In genomic region chr17:7016886-7017826, GRCh38 we compare ENCODE assay signal across 13 cellular contexts. TPM values are rescaled to one million over a fixed set of nuclear protein-coding genes. Genes with fewer than 3 reads are reported as not detected.
DNase-seq lines count a peak whose midpoint lies in the region; ATAC-seq lines count a peak whose summit lies in the region.
"Had no signal": no experiment of that assay in that cellular context is flagged by ENCODE, and none has a peak within 500 bp of the region (broad histone marks: within the 10 kb centered on the region; RNA-seq: fewer than 3 reads in every experiment).

No MANE protein-coding gene starts in this region.

- H3K4me3 Mint-ChIP-seq in T-helper 1 cell treated with Interleukin-12 subunit alpha and Interleukin-12 subunit beta and Interleukin-4 antibody, amounts not matched to agents 30 μg/mL and 1 μg/mL, for 36 hours: peak overlapping the region; percentile 76
- peak overlapping the region; percentile 99 for H3K4me3 Mint-ChIP-seq in activated T-helper 17 cell treated with anti-CD3 and anti-CD28 coated beads, Interleukin-2, amount 50 U/mL, for 72 hours
- peak overlapping the region; percentile 11 for H3K4me3 Mint-ChIP-seq in stimulated activated memory B cell treated with anti-CD40 and anti-IgM and Interleukin-4, amounts not matched to agents 10 μg/mL and 1 μg/mL and 100 μg/mL, for 72 hours

- H3K36me3 Mint-ChIP-seq in T-helper 1 cell treated with Interleukin-12 subunit alpha and Interleukin-12 subunit beta and Interleukin-4 antibody, amounts not matched to agents 30 μg/mL and 1 μg/mL, for 36 hours (ENCODE audit: low read depth): peaks cover 31% of the 10 kb centered on the region
- peaks cover 56% of the 10 kb centered on the region for H3K36me3 Mint-ChIP-seq in activated T-helper 17 cell treated with anti-CD3 and anti-CD28 coated beads, Interleukin-2, amount 50 U/mL, for 72 hours (ENCODE audit: low read depth)
- peaks cover 20% of the 10 kb centered on the region for H3K36me3 Mint-ChIP-seq in stimulated activated memory B cell treated with anti-CD40 and anti-IgM and Interleukin-4, amounts not matched to agents 10 μg/mL and 1 μg/mL and 100 μg/mL, for 72 hours

- H3K27me3 ChIP-seq in layer of hippocampus (ENCODE audit: control insufficient read depth, insufficient read depth, low read length): no peaks in the 10 kb centered on the region

- H3K27me3 Mint-ChIP-seq in T-helper 1 cell treated with Interleukin-12 subunit alpha and Interleukin-12 subunit beta and Interleukin-4 antibody, amounts not matched to agents 30 μg/mL and 1 μg/mL, for 36 hours (ENCODE audit: low read depth): no peaks in the 10 kb centered on the region
- H3K27me3 Mint-ChIP-seq in activated T-helper 17 cell treated with anti-CD3 and anti-CD28 coated beads, Interleukin-2, amount 50 U/mL, for 72 hours: no peaks in the 10 kb centered on the region
- no peaks in the 10 kb centered on the region for H3K27me3 Mint-ChIP-seq in stimulated activated memory B cell treated with anti-CD40 and anti-IgM and Interleukin-4, amounts not matched to agents 10 μg/mL and 1 μg/mL and 100 μg/mL, for 72 hours

- H3K9me3 Mint-ChIP-seq in T-helper 1 cell treated with Interleukin-12 subunit alpha and Interleukin-12 subunit beta and Interleukin-4 antibody, amounts not matched to agents 30 μg/mL and 1 μg/mL, for 36 hours: no peaks in the 10 kb centered on the region
- no peaks in the 10 kb centered on the region for H3K9me3 Mint-ChIP-seq in activated T-helper 17 cell treated with anti-CD3 and anti-CD28 coated beads, Interleukin-2, amount 50 U/mL, for 72 hours
- H3K9me3 Mint-ChIP-seq in stimulated activated memory B cell treated with anti-CD40 and anti-IgM and Interleukin-4, amounts not matched to agents 10 μg/mL and 1 μg/mL and 100 μg/mL, for 72 hours: no peaks in the 10 kb centered on the region

- H3K4me1 Mint-ChIP-seq in T-helper 1 cell treated with Interleukin-12 subunit alpha and Interleukin-12 subunit beta and Interleukin-4 antibody, amounts not matched to agents 30 μg/mL and 1 μg/mL, for 36 hours (ENCODE audit: low read depth): peaks cover 63% of the 10 kb centered on the region
- peaks cover 10% of the 10 kb centered on the region for H3K4me1 Mint-ChIP-seq in activated T-helper 17 cell treated with anti-CD3 and anti-CD28 coated beads, Interleukin-2, amount 50 U/mL, for 72 hours
- peaks cover 66% of the 10 kb centered on the region for H3K4me1 Mint-ChIP-seq in stimulated activated memory B cell treated with anti-CD40 and anti-IgM and Interleukin-4, amounts not matched to agents 10 μg/mL and 1 μg/mL and 100 μg/mL, for 72 hours

- DNase-seq in T-helper 1 cell (no peak), NCI-H1436 treated with DMSO at 0.1 percent for 48 hours (lab: John Stamatoyannopoulos, UW) (no peak), SKM-1 treated with dmso at 0.1 percent for 144 hours (lab: John Stamatoyannopoulos, UW; ENCODE audit: unreplicated experiment) (no peak)
- DNase-seq: EL; HFFc6; NCI-H1092; NK-92 treated with Interleukin-12 subunit alpha and Interleukin-12 subunit beta, amount 100 ng/mL, for 24 hours had no signal

- H3K27ac ChIP-seq in layer of hippocampus (ENCODE audit: low read depth, low read length): peak overlapping the region; percentile 85
- H3K27ac ChIP-seq: epithelial cell of prostate had no signal

- H3K27ac Mint-ChIP-seq in T-helper 1 cell treated with Interleukin-12 subunit alpha and Interleukin-12 subunit beta and Interleukin-4 antibody, amounts not matched to agents 30 μg/mL and 1 μg/mL, for 36 hours: peak overlapping the region; percentile 90
- H3K27ac Mint-ChIP-seq in activated T-helper 17 cell treated with anti-CD3 and anti-CD28 coated beads, Interleukin-2, amount 50 U/mL, for 72 hours: peak overlapping the region; percentile 98
- H3K27ac Mint-ChIP-seq in stimulated activated memory B cell treated with anti-CD40 and anti-IgM and Interleukin-4, amounts not matched to agents 10 μg/mL and 1 μg/mL and 100 μg/mL, for 72 hours: peak overlapping the region; percentile 99

- no peak for ATAC-seq in activated T-helper 17 cell treated with anti-CD3 and anti-CD28 coated beads, Interleukin-2, amount 50 U/mL, for 72 hours (replicated peaks)
- no peak for ATAC-seq in stimulated activated memory B cell treated with anti-CD40 and anti-IgM and Interleukin-4, amounts not matched to agents 10 μg/mL and 1 μg/mL and 100 μg/mL, for 72 hours
- ATAC-seq in GM21619 (IDR thresholded peaks at IDR 0.05; ENCODE audit: unreplicated experiment): no peak

RNA-seq across cellular contexts. Expression of gene RNASEK, which starts 4.7 kb away (rescaled TPM):
- total RNA-seq in activated T-helper 17 cell treated with anti-CD3 and anti-CD28 coated beads, Interleukin-2, amount 50 U/mL, for 72 hours: 100 to 1,000 TPM; 162 to 180 TPM

RNA-seq across cellular contexts. Expression of gene BCL6B, which starts 5.7 kb away (rescaled TPM):
- 1 to 10 TPM in 1 of 2 donors, under 1 TPM in 1; 0.50 to 2.3 TPM for total RNA-seq in activated T-helper 17 cell treated with anti-CD3 and anti-CD28 coated beads, Interleukin-2, amount 50 U/mL, for 72 hours
- total RNA-seq: HFFc6 had no signal

RNA-seq across cellular contexts. Expression of gene SLC16A13, which starts 18.7 kb away (rescaled TPM):
- total RNA-seq in activated T-helper 17 cell treated with anti-CD3 and anti-CD28 coated beads, Interleukin-2, amount 50 U/mL, for 72 hours: 10 to 100 TPM; 10.7 to 11.8 TPM

RNA-seq across cellular contexts. Expression of gene ALOX12, which starts 21.3 kb away (rescaled TPM):
- total RNA-seq in activated T-helper 17 cell treated with anti-CD3 and anti-CD28 coated beads, Interleukin-2, amount 50 U/mL, for 72 hours: not detected
- total RNA-seq: HFFc6 had no signal

RNA-seq across cellular contexts. Expression of gene SLC16A11, which starts 26.7 kb away (rescaled TPM):
- 1 to 10 TPM in 1 of 2 donors, under 1 TPM in 1; 0.63 to 3.5 TPM for total RNA-seq in activated T-helper 17 cell treated with anti-CD3 and anti-CD28 coated beads, Interleukin-2, amount 50 U/mL, for 72 hours
- total RNA-seq: HFFc6 had no signal

Comparison
In these comparisons a context has a peak if more than half of its experiments do, and no peak if none do; other contexts are left out.
1. H3K4me3 Mint-ChIP-seq: peak in every context shown above with its lines; median percentile 99 in activated T-helper 17 cell treated with anti-CD3 and anti-CD28 coated beads, Interleukin-2, amount 50 U/mL, for 72 hours; 76 in T-helper 1 cell treated with Interleukin-12 subunit alpha and Interleukin-12 subunit beta and Interleukin-4 antibody, amounts not matched to agents 30 μg/mL and 1 μg/mL, for 36 hours; 11 in stimulated activated memory B cell treated with anti-CD40 and anti-IgM and Interleukin-4, amounts not matched to agents 10 μg/mL and 1 μg/mL and 100 μg/mL, for 72 hours.